ENCODE assay signal across 8 cellular contexts in the genomic region with DNA sequence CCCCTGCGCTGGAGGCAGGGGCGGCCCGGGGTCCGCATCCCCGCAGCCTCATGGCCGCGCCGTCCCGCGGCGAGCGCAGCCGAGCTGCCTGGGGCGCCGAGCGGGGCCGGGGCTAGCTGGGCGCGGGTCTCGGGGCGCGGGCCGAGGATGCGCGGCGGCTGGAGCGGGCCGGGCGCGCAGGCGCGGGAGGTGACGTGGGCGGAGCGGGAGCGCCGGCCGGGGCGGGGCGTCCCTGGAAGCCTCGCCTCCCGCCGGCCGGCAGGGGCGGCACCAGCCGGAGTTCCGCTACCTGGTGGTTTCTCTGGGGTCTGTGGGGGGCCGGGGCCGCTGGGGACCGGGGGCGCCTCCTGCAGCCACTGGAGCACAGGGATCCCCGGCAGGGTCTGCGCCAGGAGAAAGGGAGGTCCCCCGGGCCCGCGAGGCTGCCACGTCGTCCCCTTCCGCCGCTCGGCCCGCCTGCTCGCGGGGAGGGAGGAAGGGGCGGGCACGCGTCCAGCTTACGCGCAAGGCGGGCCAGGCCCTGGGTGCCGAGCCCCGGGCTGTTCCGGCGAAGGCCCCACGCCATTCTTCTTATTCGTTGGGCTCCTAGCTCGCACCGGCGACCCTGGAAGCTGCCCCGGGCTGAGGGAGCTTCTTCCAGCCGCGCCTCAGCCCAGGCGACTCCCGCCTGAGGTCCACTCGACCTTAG. TPM values are rescaled to one million over a fixed set of nuclear protein-coding genes. Genes with fewer than 3 reads are reported as not detected.
DNase-seq lines count a peak whose midpoint lies in the region; ATAC-seq and TF ChIP-seq lines count a peak whose summit lies in the region.

A gene with protein sequence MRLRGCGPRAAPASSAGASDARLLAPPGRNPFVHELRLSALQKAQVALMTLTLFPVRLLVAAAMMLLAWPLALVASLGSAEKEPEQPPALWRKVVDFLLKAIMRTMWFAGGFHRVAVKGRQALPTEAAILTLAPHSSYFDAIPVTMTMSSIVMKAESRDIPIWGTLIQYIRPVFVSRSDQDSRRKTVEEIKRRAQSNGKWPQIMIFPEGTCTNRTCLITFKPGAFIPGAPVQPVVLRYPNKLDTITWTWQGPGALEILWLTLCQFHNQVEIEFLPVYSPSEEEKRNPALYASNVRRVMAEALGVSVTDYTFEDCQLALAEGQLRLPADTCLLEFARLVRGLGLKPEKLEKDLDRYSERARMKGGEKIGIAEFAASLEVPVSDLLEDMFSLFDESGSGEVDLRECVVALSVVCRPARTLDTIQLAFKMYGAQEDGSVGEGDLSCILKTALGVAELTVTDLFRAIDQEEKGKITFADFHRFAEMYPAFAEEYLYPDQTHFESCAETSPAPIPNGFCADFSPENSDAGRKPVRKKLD (minus strand): TSS at position 168 of the 688 bp plus-strand sequence. CDS start 116 bp downstream, at position 52.

- intact Hi-C loops in body of pancreas (cut with DNase I), result no loop called here

- ATAC-seq in HG02885 (IDR thresholded peaks at IDR 0.05; ENCODE audit: poor library complexity, unreplicated experiment) (peak; percentile 78), body of pancreas (peak; percentile 90)

- 0 to 3% methylated on average over 18 to 36 of the region's 85 CpGs for WGBS in body of pancreas, 2 donors

- TF ChIP-seq CTCF in body of pancreas (IDR thresholded peaks at IDR 0.05), result peak in 5 of 7 experiments; percentile 17 to 43 (median 28)

- H3K4me1 ChIP-seq in body of pancreas (peaks cover 15% of the 10 kb centered on the region), iPS-15b (ENCODE audit: control insufficient read depth, insufficient read depth, low read length) (peaks cover 10% of the 10 kb centered on the region)

- H3K36me3 ChIP-seq in body of pancreas (replicated peaks in 1 of 2; ENCODE audit: insufficient read depth in 1 of 2, low read depth in 2 of 2), result no peaks in the 10 kb centered on the region
- peaks cover 17% of the 10 kb centered on the region for H3K36me3 ChIP-seq in iPS-15b (ENCODE audit: control insufficient read depth, insufficient read depth, low read length)

- TF ChIP-seq POLR2A in body of pancreas (IDR thresholded peaks at IDR 0.05), result peak in 2 of 3 donors; percentile 48 to 50

- H3K9me3 ChIP-seq in body of pancreas (no peaks in the 10 kb centered on the region), iPS-15b (ENCODE audit: control insufficient read depth, insufficient read depth, low read length) (no peaks in the 10 kb centered on the region)

- peak within 1 kb of the TSS; percentile 41 to 84 (median 66) for H3K27ac ChIP-seq in body of pancreas

- H3K27me3 ChIP-seq in body of pancreas (no peaks in the 10 kb centered on the region), iPS-15b (ENCODE audit: control insufficient read depth, insufficient read depth, low read length) (no peaks in the 10 kb centered on the region)

- H3K9ac ChIP-seq in iPS-15b (ENCODE audit: low read depth, low read length), result peak within 1 kb of the TSS; percentile 60

- peak within 1 kb of the TSS; percentile 52 to 70 for H3K4me3 ChIP-seq in body of pancreas
- H3K4me3 ChIP-seq in iPS-15b (ENCODE audit: low read depth, low read length), result peak within 1 kb of the TSS; percentile 74
- H3K4me3 ChIP-seq in skeletal muscle cell (ENCODE audit: low read depth, low read length), result peak within 1 kb of the TSS; percentile 67

- DNase-seq in DMS79 treated with DMSO at 0.1 percent for 48 hours (lab: John Stamatoyannopoulos, UW), result peak; percentile 59
- DNase-seq in DMS79 (lab: John Stamatoyannopoulos, UW), result no peak
- DNase-seq in NCI-H1930 (lab: John Stamatoyannopoulos, UW), result peak; percentile 68 to 89
- peak; percentile 87 for DNase-seq in UCSD-AML1 (lab: John Stamatoyannopoulos, UW; ENCODE audit: unreplicated experiment)
- peak; percentile 78 to 84 (median 79) for DNase-seq in body of pancreas
- DNase-seq in skeletal muscle cell (ENCODE audit: low read depth), result no peak

RNA-seq across cellular contexts. Expression of the gene that starts here (rescaled TPM):
- 10 to 100 TPM; 17.1 to 21.5 TPM for total RNA-seq in body of pancreas

Comparison
In these comparisons a context has a peak if more than half of its experiments do, and no peak if none do; other contexts are left out.
1. DNase-seq: peak in DMS79 treated with DMSO at 0.1 percent for 48 hours (single experiment), NCI-H1930 (2 of 2), UCSD-AML1 (single experiment) and body of pancreas (4 of 4); none in DMS79 (single experiment) and skeletal muscle cell (single experiment).
2. Peak in every context shown above with its lines, with median percentiles within 50 percentile points of each other: H3K4me3 ChIP-seq.